16 cellular contexts compared by ENCODE assay signal in genomic region chr14:99576304-99576703, GRCh38. TPM values are rescaled to one million over a fixed set of nuclear protein-coding genes. Genes with fewer than 3 reads are reported as not detected.
DNase-seq lines count a peak whose midpoint lies in the region; ATAC-seq and TF ChIP-seq lines count a peak whose summit lies in the region.
"Had no signal": no experiment of that assay in that cellular context is flagged by ENCODE, and none has a peak within 500 bp of the region (broad histone marks: within the 10 kb centered on the region; RNA-seq: fewer than 3 reads in every experiment).

No MANE protein-coding gene starts in this region.

- TF ChIP-seq POLR2A in heart left ventricle (IDR thresholded peaks at IDR 0.05) (no peak), uterus (IDR thresholded peaks at IDR 0.05) (no peak)

- intact Hi-C loops in heart left ventricle (cut with DNase I) = no loop called here
- intact Hi-C loops in left cardiac atrium (cut with DNase I) = no loop called here
- intact Hi-C loops in uterus (cut with DNase I; ENCODE audit: low total_unique reads) = no loop called here

- peak overlapping the region in 1 of 10 donors; percentile 70 for H3K27ac Mint-ChIP-seq in naive thymus-derived CD8-positive, alpha-beta T cell
- H3K27ac Mint-ChIP-seq: activated naive CD8-positive, alpha-beta T cell treated with anti-CD3 and anti-CD28 coated beads, Interleukin-2, amount 50 U/mL, for 24 hours had no signal

- no peaks in the 10 kb centered on the region for H3K36me3 Mint-ChIP-seq in naive thymus-derived CD8-positive, alpha-beta T cell

- no peaks in the 10 kb centered on the region for H3K27me3 Mint-ChIP-seq in naive thymus-derived CD8-positive, alpha-beta T cell
- H3K27me3 Mint-ChIP-seq: activated naive CD8-positive, alpha-beta T cell treated with anti-CD3 and anti-CD28 coated beads, Interleukin-2, amount 50 U/mL, for 24 hours had no signal

- no peaks in the 10 kb centered on the region for H3K9me3 Mint-ChIP-seq in naive thymus-derived CD8-positive, alpha-beta T cell
- H3K9me3 Mint-ChIP-seq: activated naive CD8-positive, alpha-beta T cell treated with anti-CD3 and anti-CD28 coated beads, Interleukin-2, amount 50 U/mL, for 24 hours; neural crest cell had no signal

- H3K4me1 ChIP-seq in heart left ventricle (peaks cover 2 to 96% (median 74%) of the 10 kb centered on the region in 12 donors), muscle layer of duodenum (ENCODE audit: control insufficient read depth in 1 of 2, insufficient read depth in 2 of 2, low read length in 2 of 2) (peaks cover 28 to 91% of the 10 kb centered on the region in 2 donors), uterus (peaks cover 61 to 65% of the 10 kb centered on the region in 2 donors)

- H3K36me3 ChIP-seq in heart left ventricle (no peaks in the 10 kb centered on the region), muscle layer of duodenum (ENCODE audit: control insufficient read depth in 1 of 2, insufficient read depth in 2 of 2, low read length in 2 of 2) (no peaks in the 10 kb centered on the region), uterus (no peaks in the 10 kb centered on the region), MG63 (no peaks in the 10 kb centered on the region)
- H3K36me3 ChIP-seq: tibial nerve had no signal

- H3K4me3 Mint-ChIP-seq in naive thymus-derived CD8-positive, alpha-beta T cell = no peak overlapping the region
- H3K4me3 Mint-ChIP-seq: activated naive CD8-positive, alpha-beta T cell treated with anti-CD3 and anti-CD28 coated beads, Interleukin-2, amount 50 U/mL, for 24 hours; neural crest cell had no signal

- H3K4me3 ChIP-seq in heart left ventricle (no peak overlapping the region), muscle layer of duodenum (ENCODE audit: low read depth in 1 of 2, low read length in 2 of 2) (peak overlapping the region in 1 of 2 donors; percentile 34), uterus (no peak overlapping the region), MG63 (no peak overlapping the region)
- H3K4me3 ChIP-seq: tibial nerve had no signal

- ATAC-seq in heart left ventricle (peak in 1 of 4 donors; percentile 5), left cardiac atrium (no peak)
- ATAC-seq in naive thymus-derived CD8-positive, alpha-beta T cell = no peak
- ATAC-seq: activated CD4-positive, CD25-positive, alpha-beta regulatory T cell treated with anti-CD3 and anti-CD28 coated beads, Interleukin-2, amount 50 U/mL, for 24 hours; activated naive CD8-positive, alpha-beta T cell treated with anti-CD3 and anti-CD28 coated beads, Interleukin-2, amount 50 U/mL, for 24 hours had no signal

- peak overlapping the region in 10 of 12 donors; percentile 55 to 91 (median 82) for H3K27ac ChIP-seq in heart left ventricle
- H3K27ac ChIP-seq in epithelial cell of prostate = peak overlapping the region; percentile 86
- peak overlapping the region; percentile 64 for H3K27ac ChIP-seq in muscle layer of duodenum (ENCODE audit: low read length)
- H3K27ac ChIP-seq in uterus = peak overlapping the region; percentile 83 to 85
- H3K27ac ChIP-seq: HL-60 had no signal

- H3K9me3 ChIP-seq in heart left ventricle (no peaks in the 10 kb centered on the region), muscle layer of duodenum (ENCODE audit: control insufficient read depth in 1 of 2, low read length in 2 of 2) (no peaks in the 10 kb centered on the region), uterus (no peaks in the 10 kb centered on the region), MG63 (no peaks in the 10 kb centered on the region)
- H3K9me3 ChIP-seq: tibial nerve had no signal

- H3K27me3 ChIP-seq in heart left ventricle (no peaks in the 10 kb centered on the region), muscle layer of duodenum (ENCODE audit: low read depth, low read length) (no peaks in the 10 kb centered on the region), uterus (no peaks in the 10 kb centered on the region), MG63 (no peaks in the 10 kb centered on the region)
- H3K27me3 ChIP-seq: tibial nerve had no signal

- peaks cover 0 to 20% (median 7%) of the 10 kb centered on the region in 4 donors for H3K4me1 Mint-ChIP-seq in naive thymus-derived CD8-positive, alpha-beta T cell

- 47 to 59% (median 52%) methylated on average over 4 to 5 of the region's 5 CpGs for WGBS in heart left ventricle, 4 donors

- POLR2A ChIA-PET in naive thymus-derived CD8-positive, alpha-beta T cell (lab: Charles Lee) = no interaction called here

- DNase-seq in heart left ventricle (no peak), left cardiac atrium (no peak), epithelial cell of prostate (ENCODE audit: low read depth, low spot score) (no peak), uterus (no peak), MG63 (no peak), NCI-H128 (lab: John Stamatoyannopoulos, UW; ENCODE audit: unreplicated experiment) (no peak)
- DNase-seq in naive thymus-derived CD8-positive, alpha-beta T cell = no peak
- DNase-seq: activated naive CD8-positive, alpha-beta T cell treated with anti-CD3 and anti-CD28 coated beads, Interleukin-2, amount 50 U/mL, for 24 hours; activated T-cell treated with anti-CD3 and anti-CD28 coated beads for 4 hours; dermis blood vessel endothelial cell; NK-92 treated with Interleukin-12 subunit alpha and Interleukin-12 subunit beta, amount 100 ng/mL, for 24 hours had no signal

- TF ChIP-seq CTCF in heart left ventricle (IDR thresholded peaks at IDR 0.05) = no peak
- TF ChIP-seq CTCF in uterus (IDR thresholded peaks at IDR 0.05) = no peak

RNA-seq across cellular contexts. Expression of gene CCDC85C, which starts 27.7 kb away (rescaled TPM):
- 10 to 100 TPM; 22.5 to 45.4 (median 29.2) TPM for total RNA-seq in heart left ventricle
- 10 to 100 TPM; 29.7 to 43.5 TPM for polyA plus RNA-seq in heart left ventricle
- total RNA-seq in left cardiac atrium = 10 to 100 TPM; 21.4 to 24.7 TPM
- 10 to 100 TPM in 2 of 4 donors, 1 to 10 TPM in 1, under 1 TPM in 1; 0.88 to 56.3 (median 13.6) TPM for total RNA-seq in uterus
- 19.9 and 22.2 TPM in 2 replicates for total RNA-seq in MG63 (2014; rRNA removed; shearing (Covaris generic); ENCODE audit: low replicate concordance)
- 10 to 100 TPM in 1 of 2 experiments, 1 to 10 TPM in 1; 9.0 to 10.1 TPM for total RNA-seq in naive thymus-derived CD8-positive, alpha-beta T cell
- 1 to 10 TPM in 2 of 3 donors, under 1 TPM in 1; 0.67 to 1.4 (median 1.3) TPM for polyA plus RNA-seq in naive thymus-derived CD8-positive, alpha-beta T cell
